8 cellular contexts compared by ENCODE assay signal in the genomic region with DNA sequence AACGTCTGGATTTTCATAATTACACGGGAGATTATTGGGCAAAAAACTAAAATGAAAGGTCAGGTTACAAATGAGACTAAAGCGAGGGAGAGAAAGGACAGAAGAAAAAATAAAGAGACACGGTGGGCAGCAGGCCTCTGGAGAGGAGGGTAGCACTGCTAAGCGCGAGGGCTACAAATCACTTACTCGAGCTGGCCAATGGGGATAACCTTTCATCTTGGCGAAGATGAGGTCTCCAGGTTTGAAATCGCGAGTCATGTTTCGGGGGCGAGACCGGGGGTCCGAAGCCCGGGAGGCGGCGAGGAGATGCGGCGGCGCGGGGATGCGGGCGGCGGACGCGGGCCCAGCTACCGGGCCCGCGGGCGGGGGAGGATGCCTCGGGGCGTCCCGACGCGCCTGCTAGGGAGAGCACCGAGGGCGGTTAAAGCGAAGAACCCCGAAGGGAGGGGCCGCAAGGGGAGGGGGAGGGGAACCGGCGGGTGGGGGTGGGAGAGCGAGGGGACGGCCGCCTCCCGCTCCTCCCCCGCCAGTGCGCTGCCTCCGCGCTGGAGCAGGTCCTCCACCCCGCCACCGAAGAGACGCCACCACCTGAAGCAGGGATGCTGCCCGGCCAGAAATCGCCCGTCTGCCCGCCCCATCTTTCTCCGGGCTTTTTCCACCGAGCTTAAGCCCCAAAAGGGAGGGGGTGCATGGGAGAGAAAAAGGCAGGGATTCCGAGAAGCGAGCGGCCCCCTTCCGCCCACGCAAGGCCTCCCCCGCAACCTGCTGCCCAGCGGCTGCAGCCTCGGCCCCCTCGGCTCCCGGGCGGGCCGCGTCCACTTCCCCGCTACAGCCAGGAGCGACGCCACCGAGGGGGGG. TPM values are rescaled to one million over a fixed set of nuclear protein-coding genes. Genes with fewer than 3 reads are reported as not detected.
DNase-seq lines count a peak whose midpoint lies in the region; ATAC-seq and TF ChIP-seq lines count a peak whose summit lies in the region.

No MANE protein-coding gene starts in this region.

- no peak for TF ChIP-seq CTCF in OCI-LY7 (conservative IDR thresholded peaks at IDR 0.05; ENCODE audit: low read length)
- TF ChIP-seq CTCF in foreskin fibroblast (IDR thresholded peaks at IDR 0.05; ENCODE audit: low read depth, low read length), result no peak

- peaks cover 53% of the 10 kb centered on the region for H3K79me2 ChIP-seq in OCI-LY7 (ENCODE audit: insufficient read depth, low read depth, low read length)

- peaks cover 47% of the 10 kb centered on the region for H3K4me1 ChIP-seq in OCI-LY7 (ENCODE audit: insufficient read depth, low read length, poor library complexity, severe bottlenecking)

- peaks cover 31% of the 10 kb centered on the region for H4K20me1 ChIP-seq in OCI-LY7 (ENCODE audit: insufficient read depth, low read length)

- BruUV-seq in OCI-LY7 (replicated peaks; lab: Mats Ljungman, UMichigan), result no TSS peak

- POLR2A ChIA-PET in OCI-LY7 (lab: Charles Lee), result interaction anchor here (0.7 to 4.6 kb wide), 5 partner anchors 11 to 42 kb away, joined by 3 to 110 read pairs (median 5); a partner anchor contains a TSS

- peaks cover 49% of the 10 kb centered on the region for H3K36me3 ChIP-seq in OCI-LY7 (ENCODE audit: insufficient read depth, low read length)

- intact Hi-C loops in OCI-LY7 (cut with micrococcal nuclease; ENCODE audit: unreplicated experiment), result loop anchor here (2.0 kb wide), 1 partner anchor 97 kb away; no protein-coding TSS in a partner anchor

- no peaks in the 10 kb centered on the region for H3K9me3 ChIP-seq in OCI-LY7 (ENCODE audit: low read length)

- peak; percentile 39 for ATAC-seq in HG03039 (IDR thresholded peaks at IDR 0.05; ENCODE audit: unreplicated experiment)

- peak overlapping the region; percentile 91 for H3K4me2 ChIP-seq in OCI-LY7 (ENCODE audit: low read length)

- H3K27ac ChIP-seq in OCI-LY7 (ENCODE audit: low read depth, low read length, poor library complexity, severe bottlenecking), result peak overlapping the region; percentile 82
- H3K27ac ChIP-seq in temporal lobe (ENCODE audit: low read depth, low read length), result peak overlapping the region; percentile 93

- DNase-seq in NCI-H524 (lab: John Stamatoyannopoulos, UW), result peak; percentile 13 to 51
- no peak for DNase-seq in NCI-H524 treated with DMSO at 0.1 percent for 48 hours (lab: John Stamatoyannopoulos, UW)
- peak; percentile 78 for DNase-seq in OCI-LY7 (ENCODE audit: low spot score)
- DNase-seq in activated T-helper 9 cell treated with anti-CD3 and anti-CD28 coated beads, Interleukin-2, amount 50 U/mL, for 16 hours (ENCODE audit: low read depth), result peak; percentile 61
- peak in 1 of 2 donors; percentile 48 for DNase-seq in foreskin fibroblast
- peak; percentile 62 for DNase-seq in occipital lobe (lab: John Stamatoyannopoulos, UW)

- CTCF ChIA-PET in OCI-LY7 (lab: Charles Lee; ENCODE audit: unreplicated experiment), result interaction anchor here (1.5 kb wide), 1 partner anchor 97 kb away, joined by 3 read pairs; no protein-coding TSS in a partner anchor

- H3K4me3 ChIP-seq in OCI-LY7 (ENCODE audit: low read depth, low read length, poor library complexity, severe bottlenecking), result peak overlapping the region; percentile 99
- H3K4me3 ChIP-seq in foreskin fibroblast (ENCODE audit: low read depth in 1 of 2, low read length in 2 of 2), result peak overlapping the region; percentile 78 to 93

- H3K9me2 ChIP-seq in OCI-LY7 (ENCODE audit: insufficient read depth, low read length), result no peaks in the 10 kb centered on the region

- H2AFZ ChIP-seq in OCI-LY7 (ENCODE audit: low read length), result peak overlapping the region; percentile 56

RNA-seq across cellular contexts. Expression of a gene that starts 0.6 kb away (rescaled TPM):
- total RNA-seq in OCI-LY7 (2014; rRNA removed; shearing (Covaris generic)), result 132 and 146 TPM in 2 replicates
- total RNA-seq in OCI-LY7 (2022) (151 and 196 TPM in 2 replicates), occipital lobe (160 TPM), temporal lobe (122 TPM)

RNA-seq across cellular contexts. Expression of a gene that starts 42.7 kb away (rescaled TPM):
- 10.4 and 11.6 TPM in 2 replicates for total RNA-seq in OCI-LY7 (2014; rRNA removed; shearing (Covaris generic))
- 18.2 and 26.2 TPM in 2 replicates for total RNA-seq in OCI-LY7 (2022)
- 56.5 TPM for total RNA-seq in occipital lobe
- total RNA-seq in temporal lobe, result 21.1 TPM
